8 cellular contexts compared by ENCODE assay signal in the genomic region with DNA sequence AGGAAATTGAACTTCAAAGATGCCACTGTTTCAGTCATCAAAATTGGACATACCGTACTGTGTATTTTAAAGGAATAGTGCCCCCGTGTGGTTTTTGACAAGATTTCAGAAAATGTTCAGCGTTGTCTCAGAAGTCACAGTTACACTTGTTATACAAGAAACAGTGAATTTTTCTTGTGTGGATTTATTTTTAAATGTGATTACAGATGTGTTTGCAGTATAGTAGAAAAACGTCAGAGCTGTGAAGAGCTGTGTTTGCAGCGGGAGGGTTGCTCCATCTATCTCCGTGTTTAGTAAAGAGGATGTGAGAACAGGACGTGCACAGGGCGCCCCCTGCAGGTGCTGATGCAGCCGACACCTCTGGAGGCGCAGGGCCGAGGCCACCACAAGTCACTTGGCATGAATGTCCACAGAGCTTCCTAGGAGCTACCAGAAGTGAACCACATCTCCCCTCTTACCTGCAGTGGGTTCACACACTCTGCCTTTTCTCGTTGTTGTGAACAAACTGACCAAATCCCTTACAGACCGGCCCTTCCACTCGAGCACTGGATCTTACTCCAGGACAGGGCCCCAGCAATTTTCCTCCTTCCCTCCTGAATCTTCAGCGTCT.
DNase-seq lines count a peak whose midpoint lies in the region; ATAC-seq lines count a peak whose summit lies in the region.

No MANE protein-coding gene starts in this region.

- CTCF ChIA-PET in CD4-positive, alpha-beta memory T cell (lab: Charles Lee; ENCODE audit: partially characterized antibody) = interaction anchor here (0.7 to 6.3 kb wide), 23 partner anchors 11 to 636 kb away, joined by 3 to 88 read pairs (median 4); no protein-coding TSS in a partner anchor

- H3K36me3 Mint-ChIP-seq in CD4-positive, alpha-beta memory T cell = no peaks in the 10 kb centered on the region

- H3K4me1 ChIP-seq in CD4-positive, alpha-beta memory T cell (ENCODE audit: insufficient read depth, low read length) = no peaks in the 10 kb centered on the region
- no peaks in the 10 kb centered on the region for H3K4me1 ChIP-seq in duodenal mucosa (ENCODE audit: control insufficient read depth in 1 of 2, insufficient read depth in 2 of 2, low read length in 2 of 2)

- H3K4me3 ChIP-seq in CD4-positive, alpha-beta memory T cell (ENCODE audit: low read length in 2 of 2) = peak overlapping the region; percentile 3 to 30
- peak overlapping the region; percentile 55 to 58 for H3K4me3 ChIP-seq in duodenal mucosa (ENCODE audit: low read depth in 1 of 2, low read length in 2 of 2)

- no peaks in the 10 kb centered on the region for H3K36me3 ChIP-seq in CD4-positive, alpha-beta memory T cell (ENCODE audit: insufficient read depth, low read length)
- H3K36me3 ChIP-seq in duodenal mucosa (ENCODE audit: control insufficient read depth in 1 of 2, insufficient read depth in 2 of 2, low read length in 2 of 2) = no peaks in the 10 kb centered on the region

- H3K4me1 Mint-ChIP-seq in CD4-positive, alpha-beta memory T cell = peaks cover 6 to 10% (median 8%) of the 10 kb centered on the region in 4 donors

- no peaks in the 10 kb centered on the region for H3K9me3 ChIP-seq in CD4-positive, alpha-beta memory T cell (ENCODE audit: control insufficient read depth in 1 of 2, low read length in 2 of 2)
- no peaks in the 10 kb centered on the region for H3K9me3 ChIP-seq in duodenal mucosa (ENCODE audit: control insufficient read depth in 1 of 2, low read length in 2 of 2)

- no peak overlapping the region for H3K27ac ChIP-seq in CD4-positive, alpha-beta memory T cell (ENCODE audit: low read depth, low read length)
- H3K27ac ChIP-seq in duodenal mucosa (ENCODE audit: low read depth, low read length) = no peak overlapping the region

- H3K9ac ChIP-seq in duodenal mucosa (ENCODE audit: low read depth in 1 of 2, low read length in 2 of 2) = no peak overlapping the region

- H3K4me3 Mint-ChIP-seq in CD4-positive, alpha-beta memory T cell = peak overlapping the region; percentile 83 to 96 (median 88)

- no peaks in the 10 kb centered on the region for H3K27me3 ChIP-seq in CD4-positive, alpha-beta memory T cell (ENCODE audit: insufficient read depth, low read length)
- no peaks in the 10 kb centered on the region for H3K27me3 ChIP-seq in duodenal mucosa (ENCODE audit: control insufficient read depth in 1 of 2, insufficient read depth in 2 of 2, low read length in 2 of 2)

- ATAC-seq in GM19438 (IDR thresholded peaks at IDR 0.05; ENCODE audit: low read depth, unreplicated experiment) (peak; percentile 95), HG03521 (IDR thresholded peaks at IDR 0.05; ENCODE audit: unreplicated experiment) (peak; percentile 89)

- peaks cover 3 to 4% of the 10 kb centered on the region in 2 donors for H3K27me3 Mint-ChIP-seq in CD4-positive, alpha-beta memory T cell

- peak; percentile 68 to 75 (median 73) for DNase-seq in CD4-positive, alpha-beta memory T cell
- DNase-seq in NCI-H69 (lab: John Stamatoyannopoulos, UW) (peak; percentile 60), lung microvascular endothelial cell (ENCODE audit: low read depth in 2 of 2) (peak; percentile 81 to 87)
- DNase-seq in activated CD4-positive, alpha-beta T cell treated with anti-CD3 and anti-CD28 coated beads, Interleukin-2, amount 50 U/mL, for 4 hours = peak; percentile 66 to 70
- peak; percentile 55 for DNase-seq in stimulated activated CD8-positive, alpha-beta memory T cell treated with anti-CD3 and anti-CD28 coated beads, Interleukin-12 subunit alpha, Interleukin-12 subunit beta, amount 100 ng/mL, for 24 hours (ENCODE audit: extremely low read depth)

- intact Hi-C loops in CD4-positive, alpha-beta memory T cell (cut with micrococcal nuclease) = loop anchor here (2.0 kb wide), 1 partner anchor 21 kb away; no protein-coding TSS in a partner anchor

- H3K9me3 Mint-ChIP-seq in CD4-positive, alpha-beta memory T cell = no peaks in the 10 kb centered on the region

- POLR2A ChIA-PET in CD4-positive, alpha-beta memory T cell (lab: Charles Lee; ENCODE audit: partially characterized antibody) = no interaction called here

- H3K27ac Mint-ChIP-seq in CD4-positive, alpha-beta memory T cell = no peak overlapping the region
